ENCODE assay signal across 1 cellular context in the genomic region with DNA sequence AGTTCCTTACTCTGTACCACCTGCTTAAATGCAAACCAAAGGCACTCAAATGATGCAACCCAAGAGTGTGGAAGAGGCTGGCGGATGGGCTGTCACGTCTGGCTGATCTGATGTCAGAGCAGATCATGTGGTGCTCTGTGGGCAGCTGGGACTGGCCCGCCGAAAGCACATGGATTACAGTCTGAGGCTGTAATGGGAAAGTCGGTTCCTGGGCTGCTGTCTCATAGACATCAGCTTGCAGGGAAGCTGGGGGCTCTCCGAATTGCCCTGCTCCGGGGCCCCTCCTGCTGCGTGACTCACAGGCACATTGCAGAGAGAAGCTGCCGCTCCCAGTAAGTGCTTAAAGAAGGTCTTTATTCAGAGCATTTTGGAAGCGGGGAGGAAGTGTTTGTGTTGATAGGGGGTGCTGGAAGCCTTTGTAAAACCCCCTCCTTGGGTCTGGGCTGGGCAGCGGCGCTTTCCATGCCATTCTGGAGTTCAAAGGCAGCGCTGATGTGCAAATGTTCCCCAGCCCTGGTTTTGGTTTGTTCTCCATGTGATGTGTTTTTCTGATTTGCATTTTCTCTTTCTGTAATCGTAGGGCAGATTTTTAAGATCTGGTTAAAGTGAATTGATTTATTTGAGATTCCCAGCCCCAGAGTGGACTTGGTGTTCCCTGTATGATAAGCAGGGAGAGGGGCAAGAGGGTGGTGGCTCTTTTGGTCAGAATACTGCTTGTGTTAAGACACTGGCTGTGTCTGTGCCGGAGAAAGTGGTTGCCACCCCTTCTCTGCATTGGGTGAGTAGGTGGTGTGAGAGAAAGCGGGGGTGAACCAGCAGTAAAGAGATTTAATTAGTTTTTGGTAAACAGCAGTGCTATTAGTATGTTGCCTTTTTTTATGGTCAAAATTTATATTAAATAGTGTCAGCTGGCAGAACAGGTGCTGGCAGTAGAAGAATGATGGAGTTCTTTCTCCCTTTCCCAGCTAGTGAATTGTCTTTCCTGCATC.
TF ChIP-seq lines count a peak whose summit lies in the region.

No MANE protein-coding gene starts in this region.

TF ChIP-seq in WTC11, 78 proteins besides CTCF, POLR2A, EP300 and RAD21 (continued from another document):
- TF ChIP-seq, protein P1, sequence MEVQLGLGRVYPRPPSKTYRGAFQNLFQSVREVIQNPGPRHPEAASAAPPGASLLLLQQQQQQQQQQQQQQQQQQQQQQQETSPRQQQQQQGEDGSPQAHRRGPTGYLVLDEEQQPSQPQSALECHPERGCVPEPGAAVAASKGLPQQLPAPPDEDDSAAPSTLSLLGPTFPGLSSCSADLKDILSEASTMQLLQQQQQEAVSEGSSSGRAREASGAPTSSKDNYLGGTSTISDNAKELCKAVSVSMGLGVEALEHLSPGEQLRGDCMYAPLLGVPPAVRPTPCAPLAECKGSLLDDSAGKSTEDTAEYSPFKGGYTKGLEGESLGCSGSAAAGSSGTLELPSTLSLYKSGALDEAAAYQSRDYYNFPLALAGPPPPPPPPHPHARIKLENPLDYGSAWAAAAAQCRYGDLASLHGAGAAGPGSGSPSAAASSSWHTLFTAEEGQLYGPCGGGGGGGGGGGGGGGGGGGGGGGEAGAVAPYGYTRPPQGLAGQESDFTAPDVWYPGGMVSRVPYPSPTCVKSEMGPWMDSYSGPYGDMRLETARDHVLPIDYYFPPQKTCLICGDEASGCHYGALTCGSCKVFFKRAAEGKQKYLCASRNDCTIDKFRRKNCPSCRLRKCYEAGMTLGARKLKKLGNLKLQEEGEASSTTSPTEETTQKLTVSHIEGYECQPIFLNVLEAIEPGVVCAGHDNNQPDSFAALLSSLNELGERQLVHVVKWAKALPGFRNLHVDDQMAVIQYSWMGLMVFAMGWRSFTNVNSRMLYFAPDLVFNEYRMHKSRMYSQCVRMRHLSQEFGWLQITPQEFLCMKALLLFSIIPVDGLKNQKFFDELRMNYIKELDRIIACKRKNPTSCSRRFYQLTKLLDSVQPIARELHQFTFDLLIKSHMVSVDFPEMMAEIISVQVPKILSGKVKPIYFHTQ (CRISPR knock-in tag; IDR thresholded peaks at IDR 0.05) = no peak
- TF ChIP-seq, protein P2, sequence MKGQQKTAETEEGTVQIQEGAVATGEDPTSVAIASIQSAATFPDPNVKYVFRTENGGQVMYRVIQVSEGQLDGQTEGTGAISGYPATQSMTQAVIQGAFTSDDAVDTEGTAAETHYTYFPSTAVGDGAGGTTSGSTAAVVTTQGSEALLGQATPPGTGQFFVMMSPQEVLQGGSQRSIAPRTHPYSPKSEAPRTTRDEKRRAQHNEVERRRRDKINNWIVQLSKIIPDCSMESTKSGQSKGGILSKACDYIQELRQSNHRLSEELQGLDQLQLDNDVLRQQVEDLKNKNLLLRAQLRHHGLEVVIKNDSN (CRISPR knock-in tag; IDR thresholded peaks at IDR 0.05) = peak; percentile 85
- TF ChIP-seq CREM (CRISPR knock-in tag; IDR thresholded peaks at IDR 0.05) (0 out of 2 replicates have a peak, but pooled peaks have one; percentile 58), TEAD4 (CRISPR knock-in tag; IDR thresholded peaks at IDR 0.05) (no peak), ATF1 (CRISPR knock-in tag; IDR thresholded peaks at IDR 0.05) (no peak), TP53 (CRISPR knock-in tag; IDR thresholded peaks at IDR 0.05) (no peak), GABPB1 (CRISPR knock-in tag; IDR thresholded peaks at IDR 0.05) (no peak), SP1 (CRISPR knock-in tag; conservative IDR thresholded peaks at IDR 0.05) (no peak), NFATC4 (CRISPR knock-in tag; IDR thresholded peaks at IDR 0.05) (no peak), MYBL2 (CRISPR knock-in tag; IDR thresholded peaks at IDR 0.05) (no peak), ZNF671 (CRISPR knock-in tag; IDR thresholded peaks at IDR 0.05) (no peak)
- TF ChIP-seq, protein P3, sequence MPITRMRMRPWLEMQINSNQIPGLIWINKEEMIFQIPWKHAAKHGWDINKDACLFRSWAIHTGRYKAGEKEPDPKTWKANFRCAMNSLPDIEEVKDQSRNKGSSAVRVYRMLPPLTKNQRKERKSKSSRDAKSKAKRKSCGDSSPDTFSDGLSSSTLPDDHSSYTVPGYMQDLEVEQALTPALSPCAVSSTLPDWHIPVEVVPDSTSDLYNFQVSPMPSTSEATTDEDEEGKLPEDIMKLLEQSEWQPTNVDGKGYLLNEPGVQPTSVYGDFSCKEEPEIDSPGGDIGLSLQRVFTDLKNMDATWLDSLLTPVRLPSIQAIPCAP (CRISPR knock-in tag; IDR thresholded peaks at IDR 0.05) = no peak
- TF ChIP-seq, protein P4, sequence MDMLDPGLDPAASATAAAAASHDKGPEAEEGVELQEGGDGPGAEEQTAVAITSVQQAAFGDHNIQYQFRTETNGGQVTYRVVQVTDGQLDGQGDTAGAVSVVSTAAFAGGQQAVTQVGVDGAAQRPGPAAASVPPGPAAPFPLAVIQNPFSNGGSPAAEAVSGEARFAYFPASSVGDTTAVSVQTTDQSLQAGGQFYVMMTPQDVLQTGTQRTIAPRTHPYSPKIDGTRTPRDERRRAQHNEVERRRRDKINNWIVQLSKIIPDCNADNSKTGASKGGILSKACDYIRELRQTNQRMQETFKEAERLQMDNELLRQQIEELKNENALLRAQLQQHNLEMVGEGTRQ (CRISPR knock-in tag; IDR thresholded peaks at IDR 0.05) = peak; percentile 86
- TF ChIP-seq, protein P5, sequence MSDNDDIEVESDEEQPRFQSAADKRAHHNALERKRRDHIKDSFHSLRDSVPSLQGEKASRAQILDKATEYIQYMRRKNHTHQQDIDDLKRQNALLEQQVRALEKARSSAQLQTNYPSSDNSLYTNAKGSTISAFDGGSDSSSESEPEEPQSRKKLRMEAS (CRISPR knock-in tag; IDR thresholded peaks at IDR 0.05) = peak; percentile 93
